In the genomic region with DNA sequence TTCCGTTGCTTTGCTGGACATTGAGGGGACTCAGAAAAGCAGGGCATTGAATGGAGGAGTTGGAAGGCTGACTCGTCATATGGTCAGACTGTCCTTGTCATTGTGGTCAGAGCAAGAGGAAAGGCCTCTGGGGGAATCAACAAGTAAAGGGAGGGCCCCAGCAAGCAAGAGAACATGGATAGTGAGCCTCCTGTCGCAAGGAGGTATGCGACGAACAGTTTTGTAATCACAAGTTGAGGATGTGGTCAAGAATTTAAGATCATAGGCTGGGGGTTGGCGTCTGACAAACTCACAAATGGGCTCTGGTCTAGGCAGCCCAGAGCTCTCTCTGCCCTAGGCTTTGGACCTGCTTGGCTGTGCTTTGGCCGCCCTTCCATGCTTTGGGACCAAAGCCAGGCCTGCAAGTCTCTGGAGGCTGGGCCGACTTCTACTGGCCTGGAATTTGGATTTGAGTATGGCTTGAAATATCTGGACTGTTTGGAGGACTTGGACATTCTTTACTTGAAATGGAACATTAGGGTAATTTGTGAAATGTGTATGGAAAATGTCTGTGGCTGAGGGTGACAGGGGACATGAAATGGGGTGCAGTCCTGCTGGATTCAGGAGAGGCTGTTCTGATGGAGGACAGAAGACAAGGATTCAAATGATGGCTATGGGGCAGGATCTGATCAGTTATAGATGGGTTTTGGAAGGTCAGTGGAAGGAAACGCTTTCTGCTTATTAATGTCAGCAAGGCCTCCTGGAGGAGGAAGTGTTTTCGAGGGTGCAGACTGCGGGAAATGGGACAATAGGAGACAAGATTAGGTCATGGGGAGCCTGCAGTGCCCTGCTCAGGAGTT, we compare ENCODE assay signal across 8 cellular contexts.
DNase-seq lines count a peak whose midpoint lies in the region; ATAC-seq and TF ChIP-seq lines count a peak whose summit lies in the region.

No MANE protein-coding gene starts in this region.

- H3K36me3 ChIP-seq in neutrophil: peaks cover 13% of the 10 kb centered on the region

- no peaks in the 10 kb centered on the region for H3K9me3 ChIP-seq in neutrophil

- DNase-seq in C1 segment of cervical spinal cord (lab: John Stamatoyannopoulos, UW) (peak in 10 of 14 donors; percentile 34 to 84 (median 62)), SIG-M5 treated with dmso at 0.1 percent for 504 hours (lab: John Stamatoyannopoulos, UW; ENCODE audit: unreplicated experiment) (peak; percentile 79), fibroblast of mammary gland (ENCODE audit: low read depth) (peak; percentile 85), NCI-H146 (lab: John Stamatoyannopoulos, UW) (no peak)
- no peak for DNase-seq in stimulated activated naive CD4-positive, alpha-beta T cell treated with Interleukin-2 at 50 U/mL for 16 hours (lab: John Stamatoyannopoulos, UW)

- H3K27me3 ChIP-seq in neutrophil: no peaks in the 10 kb centered on the region

- peaks cover 72 to 78% of the 10 kb centered on the region in 2 experiments for H3K4me1 ChIP-seq in neutrophil (ENCODE audit: control insufficient read depth in 1 of 2, insufficient read depth in 1 of 2, low read depth in 1 of 2, low read length in 1 of 2)

- no peak for TF ChIP-seq CTCF in fibroblast of mammary gland (conservative IDR thresholded peaks at IDR 0.05; ENCODE audit: control insufficient read depth, insufficient read depth, low read depth, low read length)
- peak; percentile 17 for TF ChIP-seq CTCF in neutrophil (IDR thresholded peaks at IDR 0.05)

- H3K4me3 ChIP-seq in fibroblast of mammary gland (ENCODE audit: control insufficient read depth, low read depth, low read length): no peak overlapping the region
- H3K4me3 ChIP-seq in neutrophil (ENCODE audit: low read depth in 1 of 2, low read length in 1 of 2): peak overlapping the region; percentile 67 to 91

- H3K27ac ChIP-seq in neutrophil: peak overlapping the region; percentile 98

- ATAC-seq in HG03469 (IDR thresholded peaks at IDR 0.05; ENCODE audit: unreplicated experiment): no peak
- ATAC-seq in GM18873 (IDR thresholded peaks at IDR 0.05; ENCODE audit: low FRiP score, unreplicated experiment): no peak

Comparison
In these comparisons a context has a peak if more than half of its experiments do, and no peak if none do; other contexts are left out.
1. DNase-seq: peak in C1 segment of cervical spinal cord (10 of 14), SIG-M5 treated with dmso at 0.1 percent for 504 hours (single experiment) and fibroblast of mammary gland (single experiment); none in NCI-H146 (single experiment) and stimulated activated naive CD4-positive, alpha-beta T cell treated with Interleukin-2 at 50 U/mL for 16 hours (single experiment).